24 cellular contexts compared by ENCODE assay signal in genomic region chr1:242030071-242030470, GRCh38. TPM values are rescaled to one million over a fixed set of nuclear protein-coding genes. Genes with fewer than 3 reads are reported as not detected.
DNase-seq lines count a peak whose midpoint lies in the region; ATAC-seq, FAIRE-seq and TF ChIP-seq lines count a peak whose summit lies in the region.
"Had no signal": no experiment of that assay in that cellular context is flagged by ENCODE, and none has a peak within 500 bp of the region (broad histone marks: within the 10 kb centered on the region; RNA-seq: fewer than 3 reads in every experiment).

No MANE protein-coding gene starts in this region.

- no peak for TF ChIP-seq CTCF in PC-3 (conservative IDR thresholded peaks at IDR 0.05; ENCODE audit: low read depth, low read length)
- no peak for TF ChIP-seq CTCF in H1 (IDR thresholded peaks at IDR 0.05; ENCODE audit: control extremely low read depth in 1 of 3, insufficient read depth in 1 of 3, low read depth in 1 of 3, low read length in 3 of 3)
- no peak for TF ChIP-seq CTCF in nephron progenitor cell (IDR thresholded peaks at IDR 0.05)

- no peak overlapping the region for H3K4me3 Mint-ChIP-seq in nephron progenitor cell
- no peak overlapping the region for H3K4me3 Mint-ChIP-seq in T-helper 17 cell
- H3K4me3 Mint-ChIP-seq: H9, HFFc6, IgD-negative memory B cell had no signal

- peak overlapping the region; percentile 6 for H3K27ac Mint-ChIP-seq in nephron progenitor cell
- no peak overlapping the region for H3K27ac Mint-ChIP-seq in T-helper 17 cell
- H3K27ac Mint-ChIP-seq: H9, HFFc6, IgD-negative memory B cell had no signal

- H2AK5ac ChIP-seq in H1 (ENCODE audit: low read depth, low read length) = no peak overlapping the region

- no peak overlapping the region for H3K9ac ChIP-seq in GM23248
- H3K9ac ChIP-seq in PC-3 (ENCODE audit: low read length) = no peak overlapping the region
- H3K9ac ChIP-seq in H1 (replicated peaks in 1 of 4; ENCODE audit: extremely low read depth in 1 of 4, low read depth in 3 of 4, low read length in 3 of 4) = no peak overlapping the region

- H2BK20ac ChIP-seq in H1 (ENCODE audit: low read length) = no peak overlapping the region

- no peak for TF ChIP-seq RAD21 in H1 (IDR thresholded peaks at IDR 0.05 in 1 of 2, conservative IDR thresholded peaks at IDR 0.05 in 1 of 2; ENCODE audit: low read depth in 2 of 2, low read length in 2 of 2)

- H3K4me3 ChIP-seq in GM23248 (no peak overlapping the region), PC-3 (ENCODE audit: low read length) (no peak overlapping the region), H1 (ENCODE audit: extremely low read depth in 1 of 4, insufficient read depth in 2 of 4, low read depth in 3 of 4, low read length in 4 of 4) (no peak overlapping the region)
- H3K4me3 ChIP-seq: GM12878, Peyer's patch had no signal

- H3K4me1 ChIP-seq in GM23248 (ENCODE audit: insufficient read depth) = no peaks in the 10 kb centered on the region
- H3K4me1 ChIP-seq in PC-3 (ENCODE audit: insufficient read depth, low read length) = no peaks in the 10 kb centered on the region
- H3K4me1 ChIP-seq in H1 (replicated peaks in 1 of 4; ENCODE audit: control insufficient read depth in 3 of 4, insufficient read depth in 4 of 4, low read length in 3 of 4) = no peaks in the 10 kb centered on the region
- H3K4me1 ChIP-seq: BE2C, Peyer's patch had no signal

- H3K27me3 Mint-ChIP-seq in nephron progenitor cell (ENCODE audit: low read depth, poor library complexity) (no peaks in the 10 kb centered on the region), T-helper 17 cell (peaks cover 24% of the 10 kb centered on the region)

- no peaks in the 10 kb centered on the region for H3K27me3 ChIP-seq in GM23248 (replicated peaks; ENCODE audit: insufficient read depth)
- peaks cover 50% of the 10 kb centered on the region for H3K27me3 ChIP-seq in PC-3 (ENCODE audit: low read length)
- H3K27me3 ChIP-seq in H1 (replicated peaks in 1 of 4; ENCODE audit: control insufficient read depth in 3 of 4, extremely low read depth in 1 of 4, insufficient read depth in 3 of 4, low read length in 3 of 4) = no peaks in the 10 kb centered on the region
- H3K27me3 ChIP-seq: BE2C, Peyer's patch had no signal

- in situ Hi-C loops in GM23248 (cut with MboI) = no loop called here

- CTCF ChIA-PET in PC-3 (lab: Charles Lee) = no interaction called here
- CTCF ChIA-PET in H1 (lab: Charles Lee; ENCODE audit: partially characterized antibody) = interaction anchor here (1.0 to 1.2 kb wide), 2 partner anchors 9 to 438 kb away, joined by 3 to 5 read pairs; no protein-coding TSS in a partner anchor

- H2BK12ac ChIP-seq in H1 (ENCODE audit: low read depth, low read length) = no peak overlapping the region

- TF ChIP-seq POLR2A in H1 (IDR thresholded peaks at IDR 0.05; ENCODE audit: control extremely low read depth in 1 of 2, low read depth in 2 of 2, low read length in 2 of 2) (no peak), erythroblast (IDR thresholded peaks at IDR 0.05; ENCODE audit: low read length) (no peak)

- ATAC-seq in PC-3 (peak; percentile 40; the same call in 1 of the 2 replicates), HG02571 (IDR thresholded peaks at IDR 0.05; ENCODE audit: unreplicated experiment) (no peak), T-helper 17 cell (no peak)
- ATAC-seq: GM12878 had no signal

- H3K36me3 ChIP-seq in GM23248 (ENCODE audit: low read depth) (no peaks in the 10 kb centered on the region), PC-3 (ENCODE audit: low read depth, low read length) (no peaks in the 10 kb centered on the region), H1 (ENCODE audit: control insufficient read depth in 2 of 4, insufficient read depth in 4 of 4, low read length in 3 of 4) (no peaks in the 10 kb centered on the region)
- H3K36me3 ChIP-seq: BE2C, Peyer's patch had no signal

- BruUV-seq in PC-3 (replicated peaks; lab: Mats Ljungman, UMichigan) = no TSS peak

- no peak overlapping the region for H4K5ac ChIP-seq in H1 (ENCODE audit: insufficient read length, low read depth, low read length)

- H3K27ac ChIP-seq in GM23248 (no peak overlapping the region), PC-3 (ENCODE audit: low read length) (no peak overlapping the region), H1 (ENCODE audit: low read depth, low read length) (no peak overlapping the region)
- H3K27ac ChIP-seq: HL-60, Peyer's patch had no signal

- DNase-seq in GM23248 (peak; percentile 13), PC-3 (peak; percentile 53), H1 (ENCODE audit: low read depth in 1 of 2, low spot score in 2 of 2) (peak in 1 of 2 experiments; percentile 23), nephron progenitor cell (no peak), erythroblast (lab: John Stamatoyannopoulos, UW) (no peak), T-helper 17 cell (no peak)
- no peak for DNase-seq in stimulated activated naive CD4-positive, alpha-beta T cell treated with Interleukin-2 at 50 U/mL for 16 hours (lab: John Stamatoyannopoulos, UW)
- DNase-seq: BE2C, H9, HFFc6, NCI-H1417, NCI-H1694 treated with DMSO at 0.1 percent for 48 hours, NCI-H2081 treated with DMSO at 0.1 percent for 48 hours, NCI-H2171 treated with DMSO at 0.1 percent for 48 hours, NCI-H524 treated with DMSO at 0.1 percent for 48 hours, NCI-H82, Peyer's patch, SHP77 had no signal

- H3K36me3 Mint-ChIP-seq in nephron progenitor cell (ENCODE audit: low read depth) (peaks cover 4% of the 10 kb centered on the region), T-helper 17 cell (ENCODE audit: low read depth) (no peaks in the 10 kb centered on the region)
- H3K36me3 Mint-ChIP-seq: IgD-negative memory B cell had no signal

- H3K4me2 ChIP-seq in GM23248 (ENCODE audit: unreplicated experiment) (no peak overlapping the region), PC-3 (ENCODE audit: low read length) (no peak overlapping the region), H1 (ENCODE audit: insufficient read depth in 1 of 2, low read depth in 2 of 2, low read length in 2 of 2) (no peak overlapping the region)

- no peaks in the 10 kb centered on the region for H3K79me2 ChIP-seq in GM23248 (ENCODE audit: insufficient read depth)
- no peaks in the 10 kb centered on the region for H3K79me2 ChIP-seq in PC-3 (ENCODE audit: low read length)
- H3K79me2 ChIP-seq in H1 (ENCODE audit: control insufficient read depth in 1 of 2, insufficient read depth in 2 of 2, low read length in 2 of 2) = no peaks in the 10 kb centered on the region

- no peak overlapping the region for H3K23ac ChIP-seq in H1 (ENCODE audit: insufficient read length)

- no peak overlapping the region for H3K18ac ChIP-seq in H1 (ENCODE audit: extremely low read depth, low read length)

- H4K20me1 ChIP-seq in GM23248 (ENCODE audit: insufficient read depth) (no peaks in the 10 kb centered on the region), PC-3 (ENCODE audit: low read length) (no peaks in the 10 kb centered on the region), H1 (replicated peaks in 1 of 2; ENCODE audit: control insufficient read depth in 1 of 2, insufficient read depth in 2 of 2, low read length in 2 of 2) (no peaks in the 10 kb centered on the region)

- H3K9me2 ChIP-seq in GM23248 (ENCODE audit: insufficient read depth) (no peaks in the 10 kb centered on the region), PC-3 (replicated peaks; ENCODE audit: low read length) (no peaks in the 10 kb centered on the region)

- peaks cover 8% of the 10 kb centered on the region for H3K9me3 Mint-ChIP-seq in nephron progenitor cell
- H3K9me3 Mint-ChIP-seq: H9 had no signal

- H2AFZ ChIP-seq in GM23248 (no peak overlapping the region), PC-3 (ENCODE audit: low read length) (no peak overlapping the region), H1 (ENCODE audit: low read length) (peak overlapping the region; percentile 0; the same call in 1 of the 2 replicates)

- no peak overlapping the region for H2BK5ac ChIP-seq in H1 (ENCODE audit: low read depth, low read length)

- no peak overlapping the region for H4K91ac ChIP-seq in H1 (replicated peaks; ENCODE audit: insufficient read length, low read length)

- H3K4me1 Mint-ChIP-seq in nephron progenitor cell = peaks cover 6% of the 10 kb centered on the region
- no peaks in the 10 kb centered on the region for H3K4me1 Mint-ChIP-seq in T-helper 17 cell
- H3K4me1 Mint-ChIP-seq: IgD-negative memory B cell had no signal

- POLR2A ChIA-PET in PC-3 (lab: Charles Lee; ENCODE audit: unreplicated experiment) (no interaction called here), H1 (lab: Charles Lee; ENCODE audit: partially characterized antibody) (no interaction called here)

- H3K56ac ChIP-seq in H1 (replicated peaks; ENCODE audit: insufficient read length, low read depth, low read length) = no peak overlapping the region

- H3K23me2 ChIP-seq in H1 (ENCODE audit: low read depth, low read length) = no peaks in the 10 kb centered on the region

- no peak for FAIRE-seq in H1 (lab: Jason Lieb, UNC)
- FAIRE-seq: D721Med, GM12878 had no signal

- no peak overlapping the region for H4K8ac ChIP-seq in H1 (ENCODE audit: extremely low read depth, insufficient read depth, low read length)

- WGBS in GM23248 (ENCODE audit: low coverage in 1 of 2, low lambda C conversion rate in 2 of 2, missing lambda C conversion rate in 2 of 2), 2 experiments = 67% methylated on average over 1 of the region's 1 CpG
- 100% methylated on average over 1 of the region's 1 CpG; no CpG with 5 or more reads in 1 of the 2 experiments for WGBS in H1 (ENCODE audit: extremely low coverage in 1 of 2, insufficient coverage in 1 of 2, insufficient read length in 1 of 2, insufficient replicate concordance in 2 of 2, low coverage in 1 of 2, low lambda C conversion rate in 2 of 2, missing lambda C conversion rate in 1 of 2), 2 experiments

- intact Hi-C loops in PC-3 (cut with micrococcal nuclease) = no loop called here

- H3K4ac ChIP-seq in H1 (replicated peaks; ENCODE audit: insufficient read length, low read depth, low read length) = no peak overlapping the region

- no peaks in the 10 kb centered on the region for H3K79me1 ChIP-seq in H1 (ENCODE audit: low read depth, low read length)

- H3K14ac ChIP-seq in H1 (ENCODE audit: insufficient read length) = no peak overlapping the region

- no peaks in the 10 kb centered on the region for H3K9me3 ChIP-seq in GM23248 (ENCODE audit: low read depth)
- H3K9me3 ChIP-seq in PC-3 (ENCODE audit: low read length) = no peaks in the 10 kb centered on the region
- no peaks in the 10 kb centered on the region for H3K9me3 ChIP-seq in H1 (ENCODE audit: insufficient read depth in 2 of 2, low read depth in 1 of 2, low read length in 1 of 2)
- no peaks in the 10 kb centered on the region for H3K9me3 ChIP-seq in T-helper 17 cell (ENCODE audit: control insufficient read depth, low read length, poor library complexity, severe bottlenecking)
- H3K9me3 ChIP-seq: BE2C, Peyer's patch had no signal

- no peak overlapping the region for H2BK120ac ChIP-seq in H1 (replicated peaks; ENCODE audit: low read depth, low read length)

- TF ChIP-seq EP300 in H1 (IDR thresholded peaks at IDR 0.05; ENCODE audit: borderline replicate concordance in 1 of 2, low read depth in 2 of 2, low read length in 2 of 2) = no peak

- H2BK15ac ChIP-seq in H1 (ENCODE audit: low read length) = no peak overlapping the region

- H3F3A ChIP-seq in GM23248 (ENCODE audit: insufficient read depth) (no peaks in the 10 kb centered on the region), PC-3 (ENCODE audit: low read length, unreplicated experiment) (no peaks in the 10 kb centered on the region)

RNA-seq across cellular contexts. Expression of gene MAP1LC3C, which starts 31.2 kb away (rescaled TPM):
- not detected in 2 replicates for total RNA-seq in GM23248 (2014; rRNA removed; shearing (Covaris generic))
- polyA plus RNA-seq in GM23248 (2016; fragmentation: Nextera tagmentation; extraction: Ambion mirVana) (0.36 TPM in 1 of 2 replicates, not detected in the other), H1 (2011; rRNA removed) (2.3 and 3.2 TPM in 2 replicates)
- total RNA-seq in PC-3 (2014; rRNA removed) (not detected in 2 replicates), T-helper 17 cell (not detected)
- total RNA-seq in H1 (2021; fragmentation: NEBNext Ultra II Directional; extraction: Animal tissue kit (Norgen Biotek cat#: 25700)) = 1.7 and 2.1 TPM in 2 replicates
- polyA plus RNA-seq in H1 (2011; cell fraction: cytosol; rRNA removed) = 3.3 TPM
- 1.5 TPM for polyA plus RNA-seq in H1 (2011; cell fraction: nucleus; rRNA removed)
- polyA plus RNA-seq in H1 (2012, experiment 1 of 2) = 2.2 to 3.0 TPM (median 2.6 TPM) in 4 replicates
- polyA plus RNA-seq in H1 (2012, experiment 2 of 2) = 1.9 TPM
- 0.59 TPM for polyA plus RNA-seq in H1 (2013, experiment 1 of 2)
- polyA plus RNA-seq in H1 (2013, experiment 2 of 2) = 0.48 TPM
- polyA minus RNA-seq in H1 (2011; rRNA and poly(A)+ RNA removed) = 2.6 and 3.5 TPM in 2 replicates
- polyA minus RNA-seq in H1 (2011; cell fraction: cytosol; rRNA and poly(A)+ RNA removed) = 1.3 TPM
- polyA minus RNA-seq in H1 (2011; cell fraction: nucleus; rRNA and poly(A)+ RNA removed) = 0.90 TPM
- total RNA-seq: A673, GM12878, HFFc6 had no signal
- polyA plus RNA-seq: IgD-negative memory B cell had no signal

Comparison
In these comparisons a context has a peak if more than half of its experiments do, and no peak if none do; other contexts are left out.
1. DNase-seq: peak in GM23248 (single experiment) and PC-3 (single experiment); none in nephron progenitor cell (single experiment), stimulated activated naive CD4-positive, alpha-beta T cell treated with Interleukin-2 at 50 U/mL for 16 hours (single experiment), erythroblast (0 of 2) and T-helper 17 cell (0 of 3).